In genomic region chr11:44036811-44037657, GRCh38 we compare ENCODE assay signal across 8 cellular contexts. TPM values are rescaled to one million over a fixed set of nuclear protein-coding genes. Genes with fewer than 3 reads are reported as not detected.
DNase-seq lines count a peak whose midpoint lies in the region; FAIRE-seq and TF ChIP-seq lines count a peak whose summit lies in the region.

No MANE protein-coding gene starts in this region.

- H3K36me3 ChIP-seq in keratinocyte (ENCODE audit: control insufficient read depth in 2 of 2, extremely low read depth in 1 of 2, insufficient read depth in 2 of 2, low read length in 2 of 2): no peaks in the 10 kb centered on the region

- no peak for TF ChIP-seq POLR2A in NB4 (IDR thresholded peaks at IDR 0.05; ENCODE audit: extremely low read depth, insufficient read length)

- H3K27me3 ChIP-seq in keratinocyte (ENCODE audit: control insufficient read depth, extremely low read depth, insufficient read depth, low read length): peaks cover 8% of the 10 kb centered on the region

- H3K4me2 ChIP-seq in keratinocyte (ENCODE audit: control insufficient read depth, extremely low read depth, insufficient read depth, low read depth, low read length): no peak overlapping the region

- DNase-seq in EL: peak; percentile 80
- peak; percentile 71 for DNase-seq in H4 (ENCODE audit: low spot score)
- peak; percentile 75 for DNase-seq in NB4 (ENCODE audit: low read depth)
- peak; percentile 12 for DNase-seq in SIG-M5 (lab: John Stamatoyannopoulos, UW)
- peak; percentile 89 for DNase-seq in cerebellar cortex (ENCODE audit: low spot score)
- peak; percentile 13 for DNase-seq in keratinocyte (ENCODE audit: low read depth, low spot score)
- peak; percentile 13 to 34 for DNase-seq in stimulated activated CD4-positive, alpha-beta T cell treated with anti-CD3 and anti-CD28 coated beads, Interleukin-15, amount 100 ng/mL, for 48 hours (ENCODE audit: low read depth in 2 of 2)
- no peak for DNase-seq in activated effector memory CD4-positive, alpha-beta T cell treated with anti-CD3 and anti-CD28 coated beads, Interleukin-2, amount 50 U/mL, for 16 hours

- H3K9ac ChIP-seq in keratinocyte (ENCODE audit: control insufficient read depth, extremely low read depth, insufficient read depth, low read length): no peak overlapping the region

- no peaks in the 10 kb centered on the region for H3K79me2 ChIP-seq in keratinocyte (ENCODE audit: control insufficient read depth, insufficient read depth, low read length)

- H3K9me1 ChIP-seq in keratinocyte (ENCODE audit: control insufficient read depth, extremely low read depth, insufficient read depth, low read length): no peaks in the 10 kb centered on the region

- TF ChIP-seq CTCF in NB4 (IDR thresholded peaks at IDR 0.05; ENCODE audit: low read depth, low read length) (peak; percentile 78), keratinocyte (optimal IDR thresholded peaks at IDR 0.05 in 1 of 3, IDR thresholded peaks at IDR 0.05 in 1 of 3, conservative IDR thresholded peaks at IDR 0.05 in 1 of 3; ENCODE audit: extremely low read depth in 1 of 3, insufficient read depth in 2 of 3, low read length in 3 of 3) (peak; percentile 71 to 81 (median 75))

- no peaks in the 10 kb centered on the region for H3K9me3 ChIP-seq in keratinocyte (ENCODE audit: control insufficient read depth, low read depth, low read length)

- dilution Hi-C loops in keratinocyte (cut with MboI; ENCODE audit: extremely low pct_ligation_motif_present, low sequenced_read_pairs): no loop called here

- no peak overlapping the region for H2AFZ ChIP-seq in keratinocyte (ENCODE audit: control insufficient read depth, low read length)

- H3K4me3 ChIP-seq in NB4 (ENCODE audit: low read depth, low read length): no peak overlapping the region
- no peak overlapping the region for H3K4me3 ChIP-seq in keratinocyte (ENCODE audit: control insufficient read depth in 2 of 3, extremely low read depth in 1 of 3, insufficient read depth in 2 of 3, low read depth in 1 of 3, low read length in 3 of 3)

- H4K20me1 ChIP-seq in keratinocyte (ENCODE audit: control insufficient read depth, extremely low read depth, insufficient read depth, low read length): no peaks in the 10 kb centered on the region

- H3K27ac ChIP-seq in keratinocyte (ENCODE audit: control insufficient read depth, insufficient read depth, low read length): no peak overlapping the region

- FAIRE-seq in keratinocyte (lab: Jason Lieb, UNC): no peak

- no peaks in the 10 kb centered on the region for H3K4me1 ChIP-seq in keratinocyte (ENCODE audit: control insufficient read depth, extremely low read depth, insufficient read depth, low read length)

RNA-seq across cellular contexts. Expression of gene ACCSL, which starts 10.7 kb away (rescaled TPM):
- not detected in 2 replicates for total RNA-seq in H4 (2014; rRNA removed; shearing (Covaris generic))
- not detected in 3 replicates for polyA plus RNA-seq in keratinocyte
- not detected for polyA plus RNA-seq in keratinocyte (2011; ENCODE audit: low read depth)
- polyA plus RNA-seq in keratinocyte (2011; cell fraction: cytosol; rRNA removed): not detected in 2 replicates
- polyA plus RNA-seq in keratinocyte (2011; cell fraction: nucleus; rRNA removed): not detected in 2 replicates
- polyA plus RNA-seq in keratinocyte (2012; ENCODE audit: low replicate concordance): not detected in 2 replicates
- not detected in 3 replicates for polyA minus RNA-seq in keratinocyte
- not detected for polyA minus RNA-seq in keratinocyte (2011; cell fraction: cytosol; rRNA and poly(A)+ RNA removed)
- not detected in 2 replicates for polyA minus RNA-seq in keratinocyte (2011; cell fraction: nucleus; rRNA and poly(A)+ RNA removed)

RNA-seq across cellular contexts. Expression of gene ACCS, which starts 29.0 kb away (rescaled TPM):
- total RNA-seq in H4 (2014; rRNA removed; shearing (Covaris generic)): 3.1 and 3.6 TPM in 2 replicates
- polyA plus RNA-seq in keratinocyte: 4.1 to 7.1 TPM (median 4.6 TPM) in 3 replicates
- polyA plus RNA-seq in keratinocyte (2011; ENCODE audit: low read depth): 0.42 TPM
- 0.94 and 1.9 TPM in 2 replicates for polyA plus RNA-seq in keratinocyte (2011; cell fraction: cytosol; rRNA removed)
- 37.2 and 52.7 TPM in 2 replicates for polyA plus RNA-seq in keratinocyte (2011; cell fraction: nucleus; rRNA removed)
- polyA plus RNA-seq in keratinocyte (2012; ENCODE audit: low replicate concordance): 2.2 and 2.5 TPM in 2 replicates
- polyA minus RNA-seq in keratinocyte: 5.2 to 17.2 TPM (median 5.6 TPM) in 3 replicates
- polyA minus RNA-seq in keratinocyte (2011; cell fraction: cytosol; rRNA and poly(A)+ RNA removed): 3.1 TPM
- polyA minus RNA-seq in keratinocyte (2011; cell fraction: nucleus; rRNA and poly(A)+ RNA removed): 7.8 and 8.5 TPM in 2 replicates

RNA-seq across cellular contexts. Expression of gene EXT2, which starts 58.4 kb away (rescaled TPM):
- total RNA-seq in H4 (2014; rRNA removed; shearing (Covaris generic)): 201 and 204 TPM in 2 replicates
- 148 to 168 TPM (median 159 TPM) in 3 replicates for polyA plus RNA-seq in keratinocyte
- 86.4 TPM for polyA plus RNA-seq in keratinocyte (2011; ENCODE audit: low read depth)
- 65.6 and 89.2 TPM in 2 replicates for polyA plus RNA-seq in keratinocyte (2011; cell fraction: cytosol; rRNA removed)
- 215 and 221 TPM in 2 replicates for polyA plus RNA-seq in keratinocyte (2011; cell fraction: nucleus; rRNA removed)
- polyA plus RNA-seq in keratinocyte (2012; ENCODE audit: low replicate concordance): 61.6 and 107 TPM in 2 replicates
- polyA minus RNA-seq in keratinocyte: 168 to 241 TPM (median 203 TPM) in 3 replicates
- polyA minus RNA-seq in keratinocyte (2011; cell fraction: cytosol; rRNA and poly(A)+ RNA removed): 129 TPM
- 286 and 364 TPM in 2 replicates for polyA minus RNA-seq in keratinocyte (2011; cell fraction: nucleus; rRNA and poly(A)+ RNA removed)
